15 cellular contexts compared by ENCODE assay signal in genomic region chr17:4544656-4545216, GRCh38. TPM values are rescaled to one million over a fixed set of nuclear protein-coding genes. Genes with fewer than 3 reads are reported as not detected.
"Had no signal": no experiment of that assay in that cellular context is flagged by ENCODE, and none has a peak within 500 bp of the region (broad histone marks: within the 10 kb centered on the region; RNA-seq: fewer than 3 reads in every experiment).

No MANE protein-coding gene starts in this region.

- H3K27ac ChIP-seq: ovary, upper lobe of left lung had no signal

- H3K36me3 ChIP-seq: ovary had no signal

- H3K9me3 ChIP-seq: ovary, upper lobe of left lung had no signal

- H3K27me3 ChIP-seq: ovary, upper lobe of left lung had no signal

- H3K4me3 Mint-ChIP-seq: activated CD4-positive, alpha-beta T cell treated with anti-CD3 and anti-CD28 coated beads, Interleukin-2, amount 10 ng/mL, durations not matched to agents 7 days and 5 days; activated naive CD4-positive, alpha-beta T cell treated with anti-CD3 and anti-CD28 coated beads for 36 hours; activated T-helper 17 cell treated with anti-CD3 and anti-CD28 coated beads, Interleukin-2, amount 50 U/mL, for 72 hours; central memory CD8-positive, alpha-beta T cell; dendritic cell treated with granulocyte-macrophage colony-stimulating factor and Interleukin-4, amounts not matched to agents 40 ng/mL and 50 ng/mL, for 4 days; endodermal cell; nephron; stimulated activated effector memory CD8-positive, alpha-beta T cell treated with anti-CD3 and anti-CD28 coated beads, Interleukin-12 subunit alpha, Interleukin-12 subunit beta, amount 100 ng/mL, for 72 hours had no signal

- ATAC-seq: activated T-helper 17 cell treated with anti-CD3 and anti-CD28 coated beads, Interleukin-2, amount 50 U/mL, for 72 hours; esophagus mucosa; stimulated activated effector memory CD8-positive, alpha-beta T cell treated with anti-CD3 and anti-CD28 coated beads, Interleukin-12 subunit alpha, Interleukin-12 subunit beta, amount 100 ng/mL, for 72 hours had no signal

- H3K4me3 ChIP-seq: ovary, upper lobe of left lung had no signal

- DNase-seq: activated CD4-positive, alpha-beta T cell treated with anti-CD3 and anti-CD28 coated beads, Interleukin-2, amount 10 ng/mL, durations not matched to agents 7 days and 5 days; activated CD4-positive, CD25-positive, alpha-beta regulatory T cell; activated naive CD4-positive, alpha-beta T cell treated with anti-CD3 and anti-CD28 coated beads for 36 hours; endodermal cell; mesenchymal stem cell had no signal

- H3K4me1 Mint-ChIP-seq: activated CD4-positive, alpha-beta T cell treated with anti-CD3 and anti-CD28 coated beads, Interleukin-2, amount 10 ng/mL, durations not matched to agents 7 days and 5 days; activated T-helper 17 cell treated with anti-CD3 and anti-CD28 coated beads, Interleukin-2, amount 50 U/mL, for 72 hours; central memory CD8-positive, alpha-beta T cell; endodermal cell; nephron; stimulated activated effector memory CD8-positive, alpha-beta T cell treated with anti-CD3 and anti-CD28 coated beads, Interleukin-12 subunit alpha, Interleukin-12 subunit beta, amount 100 ng/mL, for 72 hours had no signal

- H3K27me3 Mint-ChIP-seq: activated CD4-positive, alpha-beta T cell treated with anti-CD3 and anti-CD28 coated beads, Interleukin-2, amount 10 ng/mL, durations not matched to agents 7 days and 5 days; activated T-helper 17 cell treated with anti-CD3 and anti-CD28 coated beads, Interleukin-2, amount 50 U/mL, for 72 hours; central memory CD8-positive, alpha-beta T cell; dendritic cell treated with granulocyte-macrophage colony-stimulating factor and Interleukin-4, amounts not matched to agents 40 ng/mL and 50 ng/mL, for 4 days had no signal

- H3K27ac Mint-ChIP-seq: activated CD4-positive, alpha-beta T cell treated with anti-CD3 and anti-CD28 coated beads, Interleukin-2, amount 10 ng/mL, durations not matched to agents 7 days and 5 days; activated naive CD4-positive, alpha-beta T cell treated with anti-CD3 and anti-CD28 coated beads for 36 hours; activated T-helper 17 cell treated with anti-CD3 and anti-CD28 coated beads, Interleukin-2, amount 50 U/mL, for 72 hours; dendritic cell treated with granulocyte-macrophage colony-stimulating factor and Interleukin-4, amounts not matched to agents 40 ng/mL and 50 ng/mL, for 4 days; endodermal cell; nephron; stimulated activated effector memory CD8-positive, alpha-beta T cell treated with anti-CD3 and anti-CD28 coated beads, Interleukin-12 subunit alpha, Interleukin-12 subunit beta, amount 100 ng/mL, for 72 hours had no signal

- H3K9me3 Mint-ChIP-seq: activated CD4-positive, alpha-beta T cell treated with anti-CD3 and anti-CD28 coated beads, Interleukin-2, amount 10 ng/mL, durations not matched to agents 7 days and 5 days; activated naive CD4-positive, alpha-beta T cell treated with anti-CD3 and anti-CD28 coated beads for 36 hours; activated T-helper 17 cell treated with anti-CD3 and anti-CD28 coated beads, Interleukin-2, amount 50 U/mL, for 72 hours; central memory CD8-positive, alpha-beta T cell; dendritic cell treated with granulocyte-macrophage colony-stimulating factor and Interleukin-4, amounts not matched to agents 40 ng/mL and 50 ng/mL, for 4 days; endodermal cell; nephron; stimulated activated effector memory CD8-positive, alpha-beta T cell treated with anti-CD3 and anti-CD28 coated beads, Interleukin-12 subunit alpha, Interleukin-12 subunit beta, amount 100 ng/mL, for 72 hours had no signal

RNA-seq across cellular contexts. Expression of gene GGT6, which starts 15.6 kb away (rescaled TPM):
- total RNA-seq: activated CD4-positive, alpha-beta T cell treated with anti-CD3 and anti-CD28 coated beads, Interleukin-2, amount 10 ng/mL, durations not matched to agents 7 days and 5 days; activated naive CD4-positive, alpha-beta T cell treated with anti-CD3 and anti-CD28 coated beads for 36 hours; activated T-helper 17 cell treated with anti-CD3 and anti-CD28 coated beads, Interleukin-2, amount 50 U/mL, for 72 hours; endodermal cell; subcutaneous adipose tissue; T-helper 2 cell treated with Interferon-gamma antibody and Interleukin-4, amounts not matched to agents 100 ng/mL and 5 ng/mL, for 36 hours had no signal

RNA-seq across cellular contexts. Expression of gene SMTNL2, which starts 39.6 kb away (rescaled TPM):
- total RNA-seq: activated CD4-positive, alpha-beta T cell treated with anti-CD3 and anti-CD28 coated beads, Interleukin-2, amount 10 ng/mL, durations not matched to agents 7 days and 5 days; activated naive CD4-positive, alpha-beta T cell treated with anti-CD3 and anti-CD28 coated beads for 36 hours; activated T-helper 17 cell treated with anti-CD3 and anti-CD28 coated beads, Interleukin-2, amount 50 U/mL, for 72 hours; T-helper 2 cell treated with Interferon-gamma antibody and Interleukin-4, amounts not matched to agents 100 ng/mL and 5 ng/mL, for 36 hours had no signal
